Comparison of ENCODE assay signal across 1 cellular context in the genomic region with DNA sequence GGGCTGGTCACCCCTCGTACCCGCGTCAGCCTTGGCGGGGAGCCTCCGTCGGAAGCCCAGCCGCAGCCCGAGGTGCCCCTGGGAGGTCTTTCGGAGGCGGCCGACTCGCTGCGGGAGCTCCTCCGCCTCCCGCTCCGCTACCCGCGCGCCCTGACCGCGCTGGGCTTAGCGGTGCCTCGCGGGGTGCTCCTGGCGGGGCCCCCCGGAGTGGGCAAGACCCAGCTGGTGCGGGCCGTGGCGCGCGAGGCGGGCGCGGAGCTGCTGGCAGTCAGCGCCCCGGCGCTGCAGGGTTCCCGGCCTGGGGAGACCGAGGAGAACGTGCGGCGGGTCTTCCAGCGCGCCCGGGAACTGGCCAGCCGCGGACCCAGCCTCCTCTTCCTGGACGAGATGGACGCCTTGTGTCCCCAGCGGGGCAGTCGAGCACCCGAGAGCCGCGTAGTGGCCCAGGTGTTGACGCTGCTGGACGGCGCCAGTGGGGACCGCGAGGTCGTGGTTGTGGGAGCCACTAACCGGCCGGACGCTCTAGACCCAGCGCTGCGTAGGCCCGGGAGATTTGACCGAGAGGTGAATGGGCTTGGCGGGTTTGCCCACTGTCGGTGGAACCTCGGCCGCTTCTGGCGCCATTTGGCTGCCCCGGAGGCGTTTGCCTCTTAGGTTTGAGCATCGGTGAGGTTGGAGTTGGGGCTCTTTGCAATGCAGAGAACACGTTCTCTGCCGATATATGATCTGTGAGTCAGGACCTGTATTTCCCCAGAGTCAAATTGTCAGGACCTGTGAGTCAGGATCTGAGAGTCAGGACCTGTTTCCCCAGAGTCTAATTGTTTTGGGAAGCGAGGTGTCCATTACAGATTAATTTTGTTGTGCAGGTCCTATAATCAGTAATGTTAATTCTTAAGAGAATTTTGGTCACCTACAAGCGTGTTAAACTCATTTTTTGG.
TF ChIP-seq lines count a peak whose summit lies in the region.

No MANE protein-coding gene starts in this region.

TF ChIP-seq in HepG2, 621 proteins besides CTCF, POLR2A, EP300 and RAD21 (continued from another document and continues in another):
- TF ChIP-seq, protein P1, sequence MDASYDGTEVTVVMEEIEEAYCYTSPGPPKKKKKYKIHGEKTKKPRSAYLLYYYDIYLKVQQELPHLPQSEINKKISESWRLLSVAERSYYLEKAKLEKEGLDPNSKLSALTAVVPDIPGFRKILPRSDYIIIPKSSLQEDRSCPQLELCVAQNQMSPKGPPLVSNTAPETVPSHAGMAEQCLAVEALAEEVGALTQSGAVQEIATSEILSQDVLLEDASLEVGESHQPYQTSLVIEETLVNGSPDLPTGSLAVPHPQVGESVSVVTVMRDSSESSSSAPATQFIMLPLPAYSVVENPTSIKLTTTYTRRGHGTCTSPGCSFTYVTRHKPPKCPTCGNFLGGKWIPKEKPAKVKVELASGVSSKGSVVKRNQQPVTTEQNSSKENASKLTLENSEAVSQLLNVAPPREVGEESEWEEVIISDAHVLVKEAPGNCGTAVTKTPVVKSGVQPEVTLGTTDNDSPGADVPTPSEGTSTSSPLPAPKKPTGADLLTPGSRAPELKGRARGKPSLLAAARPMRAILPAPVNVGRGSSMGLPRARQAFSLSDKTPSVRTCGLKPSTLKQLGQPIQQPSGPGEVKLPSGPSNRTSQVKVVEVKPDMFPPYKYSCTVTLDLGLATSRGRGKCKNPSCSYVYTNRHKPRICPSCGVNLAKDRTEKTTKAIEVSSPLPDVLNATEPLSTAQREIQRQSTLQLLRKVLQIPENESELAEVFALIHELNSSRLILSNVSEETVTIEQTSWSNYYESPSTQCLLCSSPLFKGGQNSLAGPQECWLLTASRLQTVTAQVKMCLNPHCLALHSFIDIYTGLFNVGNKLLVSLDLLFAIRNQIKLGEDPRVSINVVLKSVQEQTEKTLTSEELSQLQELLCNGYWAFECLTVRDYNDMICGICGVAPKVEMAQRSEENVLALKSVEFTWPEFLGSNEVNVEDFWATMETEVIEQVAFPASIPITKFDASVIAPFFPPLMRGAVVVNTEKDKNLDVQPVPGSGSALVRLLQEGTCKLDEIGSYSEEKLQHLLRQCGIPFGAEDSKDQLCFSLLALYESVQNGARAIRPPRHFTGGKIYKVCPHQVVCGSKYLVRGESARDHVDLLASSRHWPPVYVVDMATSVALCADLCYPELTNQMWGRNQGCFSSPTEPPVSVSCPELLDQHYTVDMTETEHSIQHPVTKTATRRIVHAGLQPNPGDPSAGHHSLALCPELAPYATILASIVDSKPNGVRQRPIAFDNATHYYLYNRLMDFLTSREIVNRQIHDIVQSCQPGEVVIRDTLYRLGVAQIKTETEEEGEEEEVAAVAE (CRISPR knock-in tag; IDR thresholded peaks at IDR 0.05; ENCODE audit: borderline replicate concordance), result no peak
- no peak for TF ChIP-seq SUZ12 (IDR thresholded peaks at IDR 0.05; ENCODE audit: low read depth, low read length)
- TF ChIP-seq ZNF367 (CRISPR knock-in tag; IDR thresholded peaks at IDR 0.05; ENCODE audit: borderline replicate concordance), result no peak
- TF ChIP-seq ADNP (CRISPR knock-in tag; IDR thresholded peaks at IDR 0.05), result no peak
- TF ChIP-seq ZNF235 (CRISPR knock-in tag; IDR thresholded peaks at IDR 0.05; ENCODE audit: borderline replicate concordance), result peak; percentile 16; the same call in 1 of the 2 replicates
- TF ChIP-seq, protein P2, sequence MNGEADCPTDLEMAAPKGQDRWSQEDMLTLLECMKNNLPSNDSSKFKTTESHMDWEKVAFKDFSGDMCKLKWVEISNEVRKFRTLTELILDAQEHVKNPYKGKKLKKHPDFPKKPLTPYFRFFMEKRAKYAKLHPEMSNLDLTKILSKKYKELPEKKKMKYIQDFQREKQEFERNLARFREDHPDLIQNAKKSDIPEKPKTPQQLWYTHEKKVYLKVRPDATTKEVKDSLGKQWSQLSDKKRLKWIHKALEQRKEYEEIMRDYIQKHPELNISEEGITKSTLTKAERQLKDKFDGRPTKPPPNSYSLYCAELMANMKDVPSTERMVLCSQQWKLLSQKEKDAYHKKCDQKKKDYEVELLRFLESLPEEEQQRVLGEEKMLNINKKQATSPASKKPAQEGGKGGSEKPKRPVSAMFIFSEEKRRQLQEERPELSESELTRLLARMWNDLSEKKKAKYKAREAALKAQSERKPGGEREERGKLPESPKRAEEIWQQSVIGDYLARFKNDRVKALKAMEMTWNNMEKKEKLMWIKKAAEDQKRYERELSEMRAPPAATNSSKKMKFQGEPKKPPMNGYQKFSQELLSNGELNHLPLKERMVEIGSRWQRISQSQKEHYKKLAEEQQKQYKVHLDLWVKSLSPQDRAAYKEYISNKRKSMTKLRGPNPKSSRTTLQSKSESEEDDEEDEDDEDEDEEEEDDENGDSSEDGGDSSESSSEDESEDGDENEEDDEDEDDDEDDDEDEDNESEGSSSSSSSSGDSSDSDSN (CRISPR knock-in tag; IDR thresholded peaks at IDR 0.05), result peak; percentile 77
- TF ChIP-seq, protein P3, sequence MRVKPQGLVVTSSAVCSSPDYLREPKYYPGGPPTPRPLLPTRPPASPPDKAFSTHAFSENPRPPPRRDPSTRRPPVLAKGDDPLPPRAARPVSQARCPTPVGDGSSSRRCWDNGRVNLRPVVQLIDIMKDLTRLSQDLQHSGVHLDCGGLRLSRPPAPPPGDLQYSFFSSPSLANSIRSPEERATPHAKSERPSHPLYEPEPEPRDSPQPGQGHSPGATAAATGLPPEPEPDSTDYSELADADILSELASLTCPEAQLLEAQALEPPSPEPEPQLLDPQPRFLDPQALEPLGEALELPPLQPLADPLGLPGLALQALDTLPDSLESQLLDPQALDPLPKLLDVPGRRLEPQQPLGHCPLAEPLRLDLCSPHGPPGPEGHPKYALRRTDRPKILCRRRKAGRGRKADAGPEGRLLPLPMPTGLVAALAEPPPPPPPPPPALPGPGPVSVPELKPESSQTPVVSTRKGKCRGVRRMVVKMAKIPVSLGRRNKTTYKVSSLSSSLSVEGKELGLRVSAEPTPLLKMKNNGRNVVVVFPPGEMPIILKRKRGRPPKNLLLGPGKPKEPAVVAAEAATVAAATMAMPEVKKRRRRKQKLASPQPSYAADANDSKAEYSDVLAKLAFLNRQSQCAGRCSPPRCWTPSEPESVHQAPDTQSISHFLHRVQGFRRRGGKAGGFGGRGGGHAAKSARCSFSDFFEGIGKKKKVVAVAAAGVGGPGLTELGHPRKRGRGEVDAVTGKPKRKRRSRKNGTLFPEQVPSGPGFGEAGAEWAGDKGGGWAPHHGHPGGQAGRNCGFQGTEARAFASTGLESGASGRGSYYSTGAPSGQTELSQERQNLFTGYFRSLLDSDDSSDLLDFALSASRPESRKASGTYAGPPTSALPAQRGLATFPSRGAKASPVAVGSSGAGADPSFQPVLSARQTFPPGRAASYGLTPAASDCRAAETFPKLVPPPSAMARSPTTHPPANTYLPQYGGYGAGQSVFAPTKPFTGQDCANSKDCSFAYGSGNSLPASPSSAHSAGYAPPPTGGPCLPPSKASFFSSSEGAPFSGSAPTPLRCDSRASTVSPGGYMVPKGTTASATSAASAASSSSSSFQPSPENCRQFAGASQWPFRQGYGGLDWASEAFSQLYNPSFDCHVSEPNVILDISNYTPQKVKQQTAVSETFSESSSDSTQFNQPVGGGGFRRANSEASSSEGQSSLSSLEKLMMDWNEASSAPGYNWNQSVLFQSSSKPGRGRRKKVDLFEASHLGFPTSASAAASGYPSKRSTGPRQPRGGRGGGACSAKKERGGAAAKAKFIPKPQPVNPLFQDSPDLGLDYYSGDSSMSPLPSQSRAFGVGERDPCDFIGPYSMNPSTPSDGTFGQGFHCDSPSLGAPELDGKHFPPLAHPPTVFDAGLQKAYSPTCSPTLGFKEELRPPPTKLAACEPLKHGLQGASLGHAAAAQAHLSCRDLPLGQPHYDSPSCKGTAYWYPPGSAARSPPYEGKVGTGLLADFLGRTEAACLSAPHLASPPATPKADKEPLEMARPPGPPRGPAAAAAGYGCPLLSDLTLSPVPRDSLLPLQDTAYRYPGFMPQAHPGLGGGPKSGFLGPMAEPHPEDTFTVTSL (CRISPR knock-in tag; IDR thresholded peaks at IDR 0.05; ENCODE audit: borderline replicate concordance), result no peak
- no peak for TF ChIP-seq PHF21A (CRISPR knock-in tag; IDR thresholded peaks at IDR 0.05)
- TF ChIP-seq ZNF749 (CRISPR knock-in tag; IDR thresholded peaks at IDR 0.05; ENCODE audit: borderline replicate concordance), result peak; percentile 52; the same call in 1 of the 2 replicates
- no peak for TF ChIP-seq SSRP1 (CRISPR knock-in tag; IDR thresholded peaks at IDR 0.05)
- TF ChIP-seq, protein P4, sequence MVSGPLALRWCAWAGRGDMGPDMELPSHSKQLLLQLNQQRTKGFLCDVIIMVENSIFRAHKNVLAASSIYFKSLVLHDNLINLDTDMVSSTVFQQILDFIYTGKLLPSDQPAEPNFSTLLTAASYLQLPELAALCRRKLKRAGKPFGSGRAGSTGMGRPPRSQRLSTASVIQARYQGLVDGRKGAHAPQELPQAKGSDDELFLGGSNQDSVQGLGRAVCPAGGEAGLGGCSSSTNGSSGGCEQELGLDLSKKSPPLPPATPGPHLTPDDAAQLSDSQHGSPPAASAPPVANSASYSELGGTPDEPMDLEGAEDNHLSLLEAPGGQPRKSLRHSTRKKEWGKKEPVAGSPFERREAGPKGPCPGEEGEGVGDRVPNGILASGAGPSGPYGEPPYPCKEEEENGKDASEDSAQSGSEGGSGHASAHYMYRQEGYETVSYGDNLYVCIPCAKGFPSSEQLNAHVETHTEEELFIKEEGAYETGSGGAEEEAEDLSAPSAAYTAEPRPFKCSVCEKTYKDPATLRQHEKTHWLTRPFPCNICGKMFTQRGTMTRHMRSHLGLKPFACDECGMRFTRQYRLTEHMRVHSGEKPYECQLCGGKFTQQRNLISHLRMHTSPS (CRISPR knock-in tag; IDR thresholded peaks at IDR 0.05; ENCODE audit: low read depth), result no peak
- TF ChIP-seq ZNF7 (CRISPR knock-in tag; IDR thresholded peaks at IDR 0.05), result no peak
- no peak for TF ChIP-seq IKZF1 (IDR thresholded peaks at IDR 0.05)
- TF ChIP-seq ZFP90 (CRISPR knock-in tag; IDR thresholded peaks at IDR 0.05; ENCODE audit: borderline replicate concordance), result 0 out of 2 replicates have a peak, but pooled peaks have one; percentile 16
- no peak for TF ChIP-seq ZNF552 (CRISPR knock-in tag; IDR thresholded peaks at IDR 0.05; ENCODE audit: borderline replicate concordance)
- TF ChIP-seq SAP130 (CRISPR knock-in tag; IDR thresholded peaks at IDR 0.05; ENCODE audit: low read depth), result peak; percentile 43; the same call in 1 of the 2 replicates
- TF ChIP-seq, protein P5, sequence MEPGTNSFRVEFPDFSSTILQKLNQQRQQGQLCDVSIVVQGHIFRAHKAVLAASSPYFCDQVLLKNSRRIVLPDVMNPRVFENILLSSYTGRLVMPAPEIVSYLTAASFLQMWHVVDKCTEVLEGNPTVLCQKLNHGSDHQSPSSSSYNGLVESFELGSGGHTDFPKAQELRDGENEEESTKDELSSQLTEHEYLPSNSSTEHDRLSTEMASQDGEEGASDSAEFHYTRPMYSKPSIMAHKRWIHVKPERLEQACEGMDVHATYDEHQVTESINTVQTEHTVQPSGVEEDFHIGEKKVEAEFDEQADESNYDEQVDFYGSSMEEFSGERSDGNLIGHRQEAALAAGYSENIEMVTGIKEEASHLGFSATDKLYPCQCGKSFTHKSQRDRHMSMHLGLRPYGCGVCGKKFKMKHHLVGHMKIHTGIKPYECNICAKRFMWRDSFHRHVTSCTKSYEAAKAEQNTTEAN (CRISPR knock-in tag; conservative IDR thresholded peaks at IDR 0.05), result no peak
- TF ChIP-seq KLF6 (CRISPR knock-in tag; IDR thresholded peaks at IDR 0.05), result no peak
- TF ChIP-seq, protein P6, sequence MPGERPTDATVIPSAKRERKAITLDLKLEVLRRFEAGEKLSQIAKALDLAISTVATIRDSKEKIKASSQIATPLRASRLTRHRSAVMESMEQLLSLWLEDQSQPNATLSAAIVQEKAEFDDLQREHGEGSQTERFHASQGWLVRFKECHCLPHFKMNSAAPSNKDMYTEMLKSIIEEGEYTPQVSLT (CRISPR knock-in tag; IDR thresholded peaks at IDR 0.05; ENCODE audit: borderline replicate concordance, low read depth), result no peak
- no peak for TF ChIP-seq TBP (CRISPR knock-in tag; IDR thresholded peaks at IDR 0.05)
- TF ChIP-seq, protein P7, sequence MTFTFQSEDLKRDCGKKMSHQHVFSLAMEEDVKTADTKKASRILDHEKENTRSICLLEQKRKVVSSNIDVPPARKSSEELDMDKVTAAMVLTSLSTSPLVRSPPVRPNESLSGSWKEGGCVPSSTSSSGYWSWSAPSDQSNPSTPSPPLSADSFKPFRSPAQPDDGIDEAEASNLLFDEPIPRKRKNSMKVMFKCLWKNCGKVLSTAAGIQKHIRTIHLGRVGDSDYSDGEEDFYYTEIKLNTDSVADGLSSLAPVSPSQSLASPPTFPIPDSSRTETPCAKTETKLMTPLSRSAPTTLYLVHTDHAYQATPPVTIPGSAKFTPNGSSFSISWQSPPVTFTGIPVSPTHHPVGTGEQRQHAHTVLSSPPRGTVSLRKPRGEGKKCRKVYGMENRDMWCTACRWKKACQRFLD (CRISPR knock-in tag; IDR thresholded peaks at IDR 0.05; ENCODE audit: borderline replicate concordance), result no peak
- TF ChIP-seq ISL2 (CRISPR knock-in tag; IDR thresholded peaks at IDR 0.05), result no peak; the same call in 1 of the 2 replicates
- TF ChIP-seq, protein P8, sequence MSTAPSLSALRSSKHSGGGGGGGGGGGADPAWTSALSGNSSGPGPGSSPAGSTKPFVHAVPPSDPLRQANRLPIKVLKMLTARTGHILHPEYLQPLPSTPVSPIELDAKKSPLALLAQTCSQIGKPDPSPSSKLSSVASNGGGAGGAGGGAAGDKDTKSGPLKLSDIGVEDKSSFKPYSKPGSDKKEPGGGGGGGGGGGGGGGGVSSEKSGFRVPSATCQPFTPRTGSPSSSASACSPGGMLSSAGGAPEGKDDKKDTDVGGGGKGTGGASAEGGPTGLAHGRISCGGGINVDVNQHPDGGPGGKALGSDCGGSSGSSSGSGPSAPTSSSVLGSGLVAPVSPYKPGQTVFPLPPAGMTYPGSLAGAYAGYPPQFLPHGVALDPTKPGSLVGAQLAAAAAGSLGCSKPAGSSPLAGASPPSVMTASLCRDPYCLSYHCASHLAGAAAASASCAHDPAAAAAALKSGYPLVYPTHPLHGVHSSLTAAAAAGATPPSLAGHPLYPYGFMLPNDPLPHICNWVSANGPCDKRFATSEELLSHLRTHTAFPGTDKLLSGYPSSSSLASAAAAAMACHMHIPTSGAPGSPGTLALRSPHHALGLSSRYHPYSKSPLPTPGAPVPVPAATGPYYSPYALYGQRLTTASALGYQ (CRISPR knock-in tag; IDR thresholded peaks at IDR 0.05), result no peak
- no peak for TF ChIP-seq KAT7 (CRISPR knock-in tag; IDR thresholded peaks at IDR 0.05; ENCODE audit: borderline replicate concordance)
- no peak for TF ChIP-seq KLF16 (CRISPR knock-in tag; IDR thresholded peaks at IDR 0.05)
- TF ChIP-seq PCBP2 (optimal IDR thresholded peaks at IDR 0.05; ENCODE audit: low read depth, low read length, poor library complexity, severe bottlenecking), result no peak
- no peak for TF ChIP-seq HMG20A (CRISPR knock-in tag; IDR thresholded peaks at IDR 0.05; ENCODE audit: borderline replicate concordance)
- 0 out of 2 replicates have a peak, but pooled peaks have one; percentile 32 for TF ChIP-seq ZNF354B (CRISPR knock-in tag; IDR thresholded peaks at IDR 0.05)
- TF ChIP-seq SP1 (IDR thresholded peaks at IDR 0.05), result no peak
- TF ChIP-seq SP1 (CRISPR knock-in tag; IDR thresholded peaks at IDR 0.05), result no peak
- TF ChIP-seq, protein P9, sequence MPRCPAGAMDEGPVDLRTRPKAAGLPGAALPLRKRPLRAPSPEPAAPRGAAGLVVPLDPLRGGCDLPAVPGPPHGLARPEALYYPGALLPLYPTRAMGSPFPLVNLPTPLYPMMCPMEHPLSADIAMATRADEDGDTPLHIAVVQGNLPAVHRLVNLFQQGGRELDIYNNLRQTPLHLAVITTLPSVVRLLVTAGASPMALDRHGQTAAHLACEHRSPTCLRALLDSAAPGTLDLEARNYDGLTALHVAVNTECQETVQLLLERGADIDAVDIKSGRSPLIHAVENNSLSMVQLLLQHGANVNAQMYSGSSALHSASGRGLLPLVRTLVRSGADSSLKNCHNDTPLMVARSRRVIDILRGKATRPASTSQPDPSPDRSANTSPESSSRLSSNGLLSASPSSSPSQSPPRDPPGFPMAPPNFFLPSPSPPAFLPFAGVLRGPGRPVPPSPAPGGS (CRISPR knock-in tag; IDR thresholded peaks at IDR 0.05), result no peak
- TF ChIP-seq GATA4 (IDR thresholded peaks at IDR 0.05; ENCODE audit: borderline replicate concordance, low read depth), result no peak
